Comparison of ENCODE assay signal across 8 cellular contexts in genomic region chr1:184945678-184946412, GRCh38.
DNase-seq lines count a peak whose midpoint lies in the region; FAIRE-seq and TF ChIP-seq lines count a peak whose summit lies in the region.
"Had no signal": no experiment of that assay in that cellular context is flagged by ENCODE, and none has a peak within 500 bp of the region (broad histone marks: within the 10 kb centered on the region; RNA-seq: fewer than 3 reads in every experiment).

No MANE protein-coding gene starts in this region.

- FAIRE-seq in HTR-8/SVneo (lab: Jason Lieb, UNC) = peak; percentile 44

- TF ChIP-seq CTCF in GM20000 (IDR thresholded peaks at IDR 0.05; ENCODE audit: extremely low read depth, missing control alignments) = no peak

- DNase-seq in GM20000 (ENCODE audit: low spot score) (peak; percentile 35), HTR-8/SVneo (ENCODE audit: insufficient read length, low spot score) (no peak), fibroblast of peridontal ligament (ENCODE audit: extremely low read depth) (peak; percentile 83), superior temporal gyrus (ENCODE audit: extremely low spot score) (peak; percentile 22), foreskin melanocyte (no peak), COR-L47 (lab: John Stamatoyannopoulos, UW) (no peak), SW480 (ENCODE audit: low spot score) (no peak)
- DNase-seq: effector CD8-positive, alpha-beta T cell had no signal

Comparison
In these comparisons a context has a peak if more than half of its experiments do, and no peak if none do; other contexts are left out.
1. DNase-seq: peak in GM20000 (single experiment), fibroblast of peridontal ligament (single experiment) and superior temporal gyrus (single experiment); none in HTR-8/SVneo (single experiment), foreskin melanocyte (single experiment), COR-L47 (single experiment) and SW480 (single experiment).